ENCODE assay signal across 8 cellular contexts in the genomic region with DNA sequence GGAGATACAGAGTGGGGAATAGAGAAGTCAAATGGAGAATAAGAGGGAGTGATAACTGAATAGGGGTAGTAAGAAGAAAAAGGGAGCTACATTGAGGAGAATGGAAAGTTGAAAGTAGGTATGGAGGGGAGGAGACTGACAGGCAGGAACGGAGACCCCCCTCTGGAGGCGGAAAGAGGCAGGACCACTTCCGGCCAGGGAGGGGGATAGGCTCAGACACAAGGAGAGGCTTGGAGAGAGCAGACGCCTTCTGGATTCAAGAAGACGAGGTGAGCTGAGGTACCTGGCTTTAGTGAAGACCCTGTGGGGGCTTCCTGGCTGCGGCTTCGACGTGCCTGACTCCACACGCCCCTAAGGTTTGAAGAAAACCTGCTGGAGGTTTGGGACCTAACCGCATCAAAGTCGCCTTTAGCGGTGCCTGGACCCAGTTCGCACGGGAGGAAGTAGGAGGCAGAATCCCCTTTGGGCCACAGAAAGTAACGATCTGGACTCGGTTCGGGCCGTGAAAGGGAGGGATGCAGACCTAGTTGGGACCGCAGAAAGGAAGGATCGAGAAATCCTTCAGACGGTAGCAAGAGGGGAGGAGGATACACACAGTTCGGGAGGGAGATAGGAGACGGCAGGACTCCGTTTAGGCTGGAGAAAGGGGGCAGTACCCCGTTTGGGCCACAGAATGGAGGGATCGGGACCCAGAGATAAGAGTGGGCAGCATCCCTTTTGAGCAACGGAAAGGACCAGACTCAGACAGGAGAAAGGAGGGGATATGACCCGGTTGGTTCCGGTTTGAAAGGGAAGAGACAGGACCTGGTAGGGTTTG. TPM values are rescaled to one million over a fixed set of nuclear protein-coding genes. Genes with fewer than 3 reads are reported as not detected.
A peak's percentile ranks its signal among the peaks of the same experiment; 100 is the strongest.
DNase-seq lines count a peak whose midpoint lies in the region; ATAC-seq and TF ChIP-seq lines count a peak whose summit lies in the region.

A gene with protein sequence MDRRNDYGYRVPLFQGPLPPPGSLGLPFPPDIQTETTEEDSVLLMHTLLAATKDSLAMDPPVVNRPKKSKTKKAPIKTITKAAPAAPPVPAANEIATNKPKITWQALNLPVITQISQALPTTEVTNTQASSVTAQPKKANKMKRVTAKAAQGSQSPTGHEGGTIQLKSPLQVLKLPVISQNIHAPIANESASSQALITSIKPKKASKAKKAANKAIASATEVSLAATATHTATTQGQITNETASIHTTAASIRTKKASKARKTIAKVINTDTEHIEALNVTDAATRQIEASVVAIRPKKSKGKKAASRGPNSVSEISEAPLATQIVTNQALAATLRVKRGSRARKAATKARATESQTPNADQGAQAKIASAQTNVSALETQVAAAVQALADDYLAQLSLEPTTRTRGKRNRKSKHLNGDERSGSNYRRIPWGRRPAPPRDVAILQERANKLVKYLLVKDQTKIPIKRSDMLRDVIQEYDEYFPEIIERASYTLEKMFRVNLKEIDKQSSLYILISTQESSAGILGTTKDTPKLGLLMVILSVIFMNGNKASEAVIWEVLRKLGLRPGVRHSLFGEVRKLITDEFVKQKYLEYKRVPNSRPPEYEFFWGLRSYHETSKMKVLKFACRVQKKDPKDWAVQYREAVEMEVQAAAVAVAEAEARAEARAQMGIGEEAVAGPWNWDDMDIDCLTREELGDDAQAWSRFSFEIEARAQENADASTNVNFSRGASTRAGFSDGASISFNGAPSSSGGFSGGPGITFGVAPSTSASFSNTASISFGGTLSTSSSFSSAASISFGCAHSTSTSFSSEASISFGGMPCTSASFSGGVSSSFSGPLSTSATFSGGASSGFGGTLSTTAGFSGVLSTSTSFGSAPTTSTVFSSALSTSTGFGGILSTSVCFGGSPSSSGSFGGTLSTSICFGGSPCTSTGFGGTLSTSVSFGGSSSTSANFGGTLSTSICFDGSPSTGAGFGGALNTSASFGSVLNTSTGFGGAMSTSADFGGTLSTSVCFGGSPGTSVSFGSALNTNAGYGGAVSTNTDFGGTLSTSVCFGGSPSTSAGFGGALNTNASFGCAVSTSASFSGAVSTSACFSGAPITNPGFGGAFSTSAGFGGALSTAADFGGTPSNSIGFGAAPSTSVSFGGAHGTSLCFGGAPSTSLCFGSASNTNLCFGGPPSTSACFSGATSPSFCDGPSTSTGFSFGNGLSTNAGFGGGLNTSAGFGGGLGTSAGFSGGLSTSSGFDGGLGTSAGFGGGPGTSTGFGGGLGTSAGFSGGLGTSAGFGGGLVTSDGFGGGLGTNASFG (N-terminal part only) (plus strand): TSS at position 215 of the 817 bp plus-strand sequence. CDS start 1,423 bp downstream, outside the sequence.

- no peaks in the 10 kb centered on the region for H3K36me3 Mint-ChIP-seq in activated CD8-positive, alpha-beta memory T cell treated with anti-CD3 and anti-CD28 coated beads, Interleukin-2, amount 10 ng/mL, durations not matched to agents 7 days and 5 days
- peaks cover 15% of the 10 kb centered on the region for H3K36me3 Mint-ChIP-seq in brain
- no peaks in the 10 kb centered on the region for H3K36me3 Mint-ChIP-seq in stimulated activated effector memory CD8-positive, alpha-beta T cell treated with anti-CD3 and anti-CD28 coated beads, Interleukin-12 subunit alpha, Interleukin-12 subunit beta, amount 100 ng/mL, for 72 hours

- H3K4me1 Mint-ChIP-seq in activated CD8-positive, alpha-beta memory T cell treated with anti-CD3 and anti-CD28 coated beads, Interleukin-2, amount 10 ng/mL, durations not matched to agents 7 days and 5 days: peaks cover 11% of the 10 kb centered on the region
- H3K4me1 Mint-ChIP-seq in brain: peaks cover 20% of the 10 kb centered on the region
- peaks cover 24% of the 10 kb centered on the region for H3K4me1 Mint-ChIP-seq in stimulated activated effector memory CD8-positive, alpha-beta T cell treated with anti-CD3 and anti-CD28 coated beads, Interleukin-12 subunit alpha, Interleukin-12 subunit beta, amount 100 ng/mL, for 72 hours

- peak; percentile 18 for ATAC-seq in activated CD8-positive, alpha-beta memory T cell treated with anti-CD3 and anti-CD28 coated beads, Interleukin-2, amount 10 ng/mL, durations not matched to agents 7 days and 5 days
- no peak for ATAC-seq in stimulated activated effector memory CD8-positive, alpha-beta T cell treated with anti-CD3 and anti-CD28 coated beads, Interleukin-12 subunit alpha, Interleukin-12 subunit beta, amount 100 ng/mL, for 72 hours
- ATAC-seq in GM18861 (IDR thresholded peaks at IDR 0.05; ENCODE audit: unreplicated experiment): no peak

- CTCF ChIA-PET in activated CD8-positive, alpha-beta memory T cell treated with anti-CD3 and anti-CD28 coated beads, Interleukin-2, amount 10 ng/mL, durations not matched to agents 7 days and 5 days (lab: Charles Lee): no interaction called here

- no peaks in the 10 kb centered on the region for H3K27me3 ChIP-seq in kidney epithelial cell (ENCODE audit: control insufficient read depth, insufficient read depth, low read length)

- H3K4me3 Mint-ChIP-seq in activated CD8-positive, alpha-beta memory T cell treated with anti-CD3 and anti-CD28 coated beads, Interleukin-2, amount 10 ng/mL, durations not matched to agents 7 days and 5 days: peak within 1 kb of the TSS; percentile 82
- H3K4me3 Mint-ChIP-seq in brain: peak within 1 kb of the TSS; percentile 87 to 98 (median 95)
- peak within 1 kb of the TSS; percentile 89 for H3K4me3 Mint-ChIP-seq in stimulated activated effector memory CD8-positive, alpha-beta T cell treated with anti-CD3 and anti-CD28 coated beads, Interleukin-12 subunit alpha, Interleukin-12 subunit beta, amount 100 ng/mL, for 72 hours

- peaks cover 3% of the 10 kb centered on the region for H3K27me3 Mint-ChIP-seq in activated CD8-positive, alpha-beta memory T cell treated with anti-CD3 and anti-CD28 coated beads, Interleukin-2, amount 10 ng/mL, durations not matched to agents 7 days and 5 days
- H3K27me3 Mint-ChIP-seq in brain: peaks cover 4% of the 10 kb centered on the region

- no peaks in the 10 kb centered on the region for H3K9me3 Mint-ChIP-seq in activated CD8-positive, alpha-beta memory T cell treated with anti-CD3 and anti-CD28 coated beads, Interleukin-2, amount 10 ng/mL, durations not matched to agents 7 days and 5 days (ENCODE audit: low read depth)
- no peaks in the 10 kb centered on the region for H3K9me3 Mint-ChIP-seq in brain
- H3K9me3 Mint-ChIP-seq in stimulated activated effector memory CD8-positive, alpha-beta T cell treated with anti-CD3 and anti-CD28 coated beads, Interleukin-12 subunit alpha, Interleukin-12 subunit beta, amount 100 ng/mL, for 72 hours: no peaks in the 10 kb centered on the region

- H3K27ac Mint-ChIP-seq in activated CD8-positive, alpha-beta memory T cell treated with anti-CD3 and anti-CD28 coated beads, Interleukin-2, amount 10 ng/mL, durations not matched to agents 7 days and 5 days: peak within 1 kb of the TSS; percentile 67
- peak within 1 kb of the TSS; percentile 96 to 99 (median 97) for H3K27ac Mint-ChIP-seq in brain
- peak within 1 kb of the TSS; percentile 67 for H3K27ac Mint-ChIP-seq in stimulated activated effector memory CD8-positive, alpha-beta T cell treated with anti-CD3 and anti-CD28 coated beads, Interleukin-12 subunit alpha, Interleukin-12 subunit beta, amount 100 ng/mL, for 72 hours

- DNase-seq in activated CD8-positive, alpha-beta memory T cell treated with anti-CD3 and anti-CD28 coated beads, Interleukin-2, amount 10 ng/mL, durations not matched to agents 7 days and 5 days: peak; percentile 39
- no peak for DNase-seq in activated CD8-positive, alpha-beta memory T cell treated with anti-CD3 and anti-CD28 coated beads, Interleukin-2, amount 50 U/mL, for 4 hours
- DNase-seq in NCI-H1930 (lab: John Stamatoyannopoulos, UW) (peak; percentile 7 to 27), kidney epithelial cell (ENCODE audit: low read depth) (no peak), AML-193 (lab: John Stamatoyannopoulos, UW) (no peak)
- DNase-seq in stimulated activated effector memory CD8-positive, alpha-beta T cell treated with anti-CD3 and anti-CD28 coated beads, Interleukin-12 subunit alpha, Interleukin-12 subunit beta, amount 100 ng/mL, for 72 hours (ENCODE audit: low spot score in 2 of 2): no peak

- H3K36me3 ChIP-seq in kidney epithelial cell (ENCODE audit: control insufficient read depth, insufficient read depth, low read length): no peaks in the 10 kb centered on the region

- peak; percentile 28 to 49 for TF ChIP-seq CTCF in brain (conservative IDR thresholded peaks at IDR 0.05)
- peak; percentile 34 for TF ChIP-seq CTCF in kidney epithelial cell (IDR thresholded peaks at IDR 0.05; ENCODE audit: insufficient read depth, low read length, poor library complexity, severe bottlenecking)

- H3K4me3 ChIP-seq in kidney epithelial cell (ENCODE audit: low read depth, low read length): peak within 1 kb of the TSS; percentile 72

RNA-seq across cellular contexts. Expression of the gene that starts here (rescaled TPM):
- 1 to 10 TPM; 3.2 to 3.6 TPM for total RNA-seq in activated CD8-positive, alpha-beta memory T cell treated with anti-CD3 and anti-CD28 coated beads, Interleukin-2, amount 10 ng/mL, durations not matched to agents 7 days and 5 days
- 34.6 TPM for polyA plus RNA-seq in brain (ENCODE audit: insufficient read depth, low read depth, low replicate concordance)
- total RNA-seq in kidney epithelial cell: 17.1 and 19.7 TPM in 2 replicates

Comparison
In these comparisons a context has a peak if more than half of its experiments do, and no peak if none do; other contexts are left out.
1. DNase-seq: peak in activated CD8-positive, alpha-beta memory T cell treated with anti-CD3 and anti-CD28 coated beads, Interleukin-2, amount 10 ng/mL, durations not matched to agents 7 days and 5 days (single experiment) and NCI-H1930 (2 of 2); none in activated CD8-positive, alpha-beta memory T cell treated with anti-CD3 and anti-CD28 coated beads, Interleukin-2, amount 50 U/mL, for 4 hours (single experiment), kidney epithelial cell (single experiment), stimulated activated effector memory CD8-positive, alpha-beta T cell treated with anti-CD3 and anti-CD28 coated beads, Interleukin-12 subunit alpha, Interleukin-12 subunit beta, amount 100 ng/mL, for 72 hours (0 of 2) and AML-193 (0 of 2).
2. Peak in every context shown above with its lines, with median percentiles within 50 percentile points of each other: H3K27ac Mint-ChIP-seq and H3K4me3 Mint-ChIP-seq.